1 cellular context compared by ENCODE assay signal in genomic region chr20:34704177-34705007, GRCh38.
TF ChIP-seq lines count a peak whose summit lies in the region.

TP53INP2 (plus strand) TSS chr20:34704344; CDS start chr20:34708740, 4,396 bp downstream.

TF ChIP-seq in HepG2, 621 proteins besides CTCF, POLR2A, EP300 and RAD21 (continued from another document and continues in another):
- TF ChIP-seq ZNF687 (CRISPR knock-in tag; IDR thresholded peaks at IDR 0.05) (peak; percentile 76), ELF1 (CRISPR knock-in tag; IDR thresholded peaks at IDR 0.05) (peak; percentile 67; the same call in 1 of the 2 replicates), FUBP1 (CRISPR knock-in tag; IDR thresholded peaks at IDR 0.05; ENCODE audit: borderline replicate concordance) (no peak), TGIF2 (CRISPR knock-in tag; IDR thresholded peaks at IDR 0.05) (peak; percentile 38), THAP8 (CRISPR knock-in tag; IDR thresholded peaks at IDR 0.05; ENCODE audit: borderline replicate concordance) (0 out of 2 replicates have a peak, but pooled peaks have one; percentile 64), ZNF563 (CRISPR knock-in tag; IDR thresholded peaks at IDR 0.05) (peak; percentile 82), HMGXB4 (CRISPR knock-in tag; IDR thresholded peaks at IDR 0.05; ENCODE audit: borderline replicate concordance in 1 of 2, low read depth in 1 of 2) (peak in 1 of 2 experiments; percentile 48; a peak in 3 of 4 replicates), ZNF30 (CRISPR knock-in tag; IDR thresholded peaks at IDR 0.05) (no peak), ZNF274 (CRISPR knock-in tag; IDR thresholded peaks at IDR 0.05) (no peak), ATRX (CRISPR knock-in tag; IDR thresholded peaks at IDR 0.05; ENCODE audit: borderline replicate concordance) (no peak), ZMAT3 (CRISPR knock-in tag; conservative IDR thresholded peaks at IDR 0.05) (peak; percentile 90), ZNF207 (IDR thresholded peaks at IDR 0.05; ENCODE audit: borderline replicate concordance) (no peak), ZSCAN25 (CRISPR knock-in tag; IDR thresholded peaks at IDR 0.05) (no peak; the same call in 1 of the 2 replicates), ZNF547 (CRISPR knock-in tag; IDR thresholded peaks at IDR 0.05) (peak; percentile 60), ZFP36L1 (CRISPR knock-in tag; IDR thresholded peaks at IDR 0.05) (no peak; the same call in 1 of the 2 replicates), NRL (CRISPR knock-in tag; IDR thresholded peaks at IDR 0.05; ENCODE audit: borderline replicate concordance) (peak; percentile 51; the same call in 1 of the 2 replicates), ZNF121 (CRISPR knock-in tag; IDR thresholded peaks at IDR 0.05) (peak; percentile 45; the same call in 1 of the 2 replicates), PHB2 (IDR thresholded peaks at IDR 0.05; ENCODE audit: partially characterized antibody) (no peak), ZNF652 (CRISPR knock-in tag; IDR thresholded peaks at IDR 0.05; ENCODE audit: borderline replicate concordance, low read depth) (no peak), ZBTB7A (CRISPR knock-in tag; IDR thresholded peaks at IDR 0.05) (no peak; the same call in 1 of the 2 replicates), HDAC6 (IDR thresholded peaks at IDR 0.05; ENCODE audit: low read depth, low read length) (no peak), ZBTB40 (IDR thresholded peaks at IDR 0.05) (no peak), ZBTB40 (CRISPR knock-in tag; IDR thresholded peaks at IDR 0.05) (no peak; the same call in none of the 2 replicates), ZSCAN22 (CRISPR knock-in tag; IDR thresholded peaks at IDR 0.05) (no peak), ZNF772 (CRISPR knock-in tag; IDR thresholded peaks at IDR 0.05) (no peak), SRSF4 (IDR thresholded peaks at IDR 0.05; ENCODE audit: low read depth, low read length, poor library complexity, severe bottlenecking) (peak; percentile 72), ZC3H13 (CRISPR knock-in tag; IDR thresholded peaks at IDR 0.05) (no peak), SRSF1 (optimal IDR thresholded peaks at IDR 0.05; ENCODE audit: low read depth, low read length) (peak; percentile 87), FLYWCH1 (CRISPR knock-in tag; IDR thresholded peaks at IDR 0.05) (no peak), MTF1 (CRISPR knock-in tag; IDR thresholded peaks at IDR 0.05) (no peak), SETDB1 (CRISPR knock-in tag; IDR thresholded peaks at IDR 0.05; ENCODE audit: borderline replicate concordance) (no peak), ZNF33B (CRISPR knock-in tag; IDR thresholded peaks at IDR 0.05) (peak; percentile 66; the same call in 1 of the 2 replicates), HNRNPK (IDR thresholded peaks at IDR 0.05; ENCODE audit: low read depth, low read length, poor library complexity, severe bottlenecking) (peak; percentile 100), ZSCAN21 (CRISPR knock-in tag; IDR thresholded peaks at IDR 0.05; ENCODE audit: borderline replicate concordance) (peak; percentile 65), HHEX (CRISPR knock-in tag; IDR thresholded peaks at IDR 0.05) (no peak), ZNF24 (IDR thresholded peaks at IDR 0.05) (peak; percentile 5; the same call in 1 of the 2 replicates), ZMYM4 (CRISPR knock-in tag; IDR thresholded peaks at IDR 0.05) (peak; percentile 61), NFIC (IDR thresholded peaks at IDR 0.05; ENCODE audit: low read length) (no peak), HDAC1 (CRISPR knock-in tag; IDR thresholded peaks at IDR 0.05) (peak; percentile 72), PHF5A (CRISPR knock-in tag; IDR thresholded peaks at IDR 0.05; ENCODE audit: low read depth, unreplicated experiment) (no peak), ZNF761 (CRISPR knock-in tag; conservative IDR thresholded peaks at IDR 0.05) (no peak), ZNF773 (CRISPR knock-in tag; IDR thresholded peaks at IDR 0.05; ENCODE audit: borderline replicate concordance) (peak; percentile 89; the same call in 1 of the 2 replicates), ZNF615 (CRISPR knock-in tag; IDR thresholded peaks at IDR 0.05; ENCODE audit: borderline replicate concordance) (no peak), ZNF335 (CRISPR knock-in tag; IDR thresholded peaks at IDR 0.05) (no peak; the same call in 1 of the 2 replicates)
- TF ChIP-seq, protein P1, sequence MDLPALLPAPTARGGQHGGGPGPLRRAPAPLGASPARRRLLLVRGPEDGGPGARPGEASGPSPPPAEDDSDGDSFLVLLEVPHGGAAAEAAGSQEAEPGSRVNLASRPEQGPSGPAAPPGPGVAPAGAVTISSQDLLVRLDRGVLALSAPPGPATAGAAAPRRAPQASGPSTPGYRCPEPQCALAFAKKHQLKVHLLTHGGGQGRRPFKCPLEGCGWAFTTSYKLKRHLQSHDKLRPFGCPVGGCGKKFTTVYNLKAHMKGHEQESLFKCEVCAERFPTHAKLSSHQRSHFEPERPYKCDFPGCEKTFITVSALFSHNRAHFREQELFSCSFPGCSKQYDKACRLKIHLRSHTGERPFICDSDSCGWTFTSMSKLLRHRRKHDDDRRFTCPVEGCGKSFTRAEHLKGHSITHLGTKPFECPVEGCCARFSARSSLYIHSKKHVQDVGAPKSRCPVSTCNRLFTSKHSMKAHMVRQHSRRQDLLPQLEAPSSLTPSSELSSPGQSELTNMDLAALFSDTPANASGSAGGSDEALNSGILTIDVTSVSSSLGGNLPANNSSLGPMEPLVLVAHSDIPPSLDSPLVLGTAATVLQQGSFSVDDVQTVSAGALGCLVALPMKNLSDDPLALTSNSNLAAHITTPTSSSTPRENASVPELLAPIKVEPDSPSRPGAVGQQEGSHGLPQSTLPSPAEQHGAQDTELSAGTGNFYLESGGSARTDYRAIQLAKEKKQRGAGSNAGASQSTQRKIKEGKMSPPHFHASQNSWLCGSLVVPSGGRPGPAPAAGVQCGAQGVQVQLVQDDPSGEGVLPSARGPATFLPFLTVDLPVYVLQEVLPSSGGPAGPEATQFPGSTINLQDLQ (CRISPR knock-in tag; IDR thresholded peaks at IDR 0.05): 0 out of 2 replicates have a peak, but pooled peaks have one; percentile 85
- TF ChIP-seq, protein P2, sequence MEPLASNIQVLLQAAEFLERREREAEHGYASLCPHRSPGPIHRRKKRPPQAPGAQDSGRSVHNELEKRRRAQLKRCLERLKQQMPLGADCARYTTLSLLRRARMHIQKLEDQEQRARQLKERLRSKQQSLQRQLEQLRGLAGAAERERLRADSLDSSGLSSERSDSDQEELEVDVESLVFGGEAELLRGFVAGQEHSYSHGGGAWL (CRISPR knock-in tag; IDR thresholded peaks at IDR 0.05): peak; percentile 57; the same call in 1 of the 2 replicates
